Comparison of ENCODE assay signal across 21 cellular contexts in the genomic region with DNA sequence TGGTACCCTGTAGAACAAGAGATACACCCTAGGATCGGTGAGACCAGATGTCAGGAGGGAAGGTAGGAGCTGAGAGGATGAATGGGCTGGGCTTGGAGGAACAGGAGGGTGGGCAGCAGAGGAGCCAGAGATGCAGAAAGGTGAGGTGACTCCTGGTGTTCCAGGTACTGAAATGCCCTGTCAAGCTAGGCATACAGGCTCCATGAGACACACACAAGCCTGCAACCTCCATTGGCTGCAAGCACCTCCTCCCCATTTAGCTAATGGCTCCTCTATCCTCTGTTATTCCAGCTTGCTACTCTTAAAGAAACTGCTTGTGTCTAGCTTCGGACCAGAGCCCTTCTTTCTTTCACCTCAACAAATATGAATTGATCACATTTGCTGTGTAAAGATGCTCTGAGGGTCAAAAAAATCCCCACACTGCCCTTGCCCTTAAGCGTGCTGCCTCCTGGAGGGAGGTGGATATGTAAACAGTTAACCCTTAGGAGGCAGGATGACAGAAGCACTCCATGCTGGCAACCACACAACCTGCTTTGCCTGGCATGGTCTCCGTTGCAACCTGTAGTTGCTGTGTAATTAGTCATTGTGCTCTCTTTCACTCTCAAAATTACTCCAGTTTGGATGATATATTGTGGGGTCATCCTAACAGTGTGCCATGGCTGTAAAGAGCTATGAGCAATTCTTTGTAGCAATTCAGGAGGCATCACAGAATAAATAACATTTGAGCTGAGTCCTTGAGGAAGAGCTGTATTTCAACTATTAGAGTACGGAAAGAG.
DNase-seq lines count a peak whose midpoint lies in the region; ATAC-seq and TF ChIP-seq lines count a peak whose summit lies in the region.
"Had no signal": no experiment of that assay in that cellular context is flagged by ENCODE, and none has a peak within 500 bp of the region (broad histone marks: within the 10 kb centered on the region; RNA-seq: fewer than 3 reads in every experiment).

No MANE protein-coding gene starts in this region.

- H2BK20ac ChIP-seq in H9 (ENCODE audit: low read depth, low read length, poor library complexity, severe bottlenecking) = no peak overlapping the region

- no peaks in the 10 kb centered on the region for H3K79me2 ChIP-seq in GM23338 (replicated peaks; ENCODE audit: insufficient read depth)
- H3K79me2 ChIP-seq in H9 (ENCODE audit: insufficient read depth, low read length) = no peaks in the 10 kb centered on the region
- H3K79me2 ChIP-seq in neural cell (replicated peaks; ENCODE audit: insufficient read depth, low read length) = no peaks in the 10 kb centered on the region

- H3K9ac ChIP-seq in H9 (ENCODE audit: extremely low read depth, insufficient read length, low read length) = no peak overlapping the region
- H3K9ac ChIP-seq in neural cell (ENCODE audit: low read length) = no peak overlapping the region
- H3K9ac ChIP-seq: GM23248 had no signal

- H3K9me3 Mint-ChIP-seq in GM23338 = peaks cover 12% of the 10 kb centered on the region
- peaks cover 6 to 9% of the 10 kb centered on the region in 2 experiments for H3K9me3 Mint-ChIP-seq in H9
- H3K9me3 Mint-ChIP-seq in activated T-helper 17 cell treated with anti-CD3 and anti-CD28 coated beads, Interleukin-2, amount 50 U/mL, for 72 hours = no peaks in the 10 kb centered on the region

- H3K79me1 ChIP-seq in H9 (ENCODE audit: insufficient read depth, low read depth, low read length, poor library complexity, severe bottlenecking) = no peaks in the 10 kb centered on the region

- TF ChIP-seq CTCF in GM23338 (conservative IDR thresholded peaks at IDR 0.05; ENCODE audit: low read depth in 2 of 2) (peak; percentile 28 to 54), H9 (conservative IDR thresholded peaks at IDR 0.05) (0 out of 3 replicates have a peak, but pooled peaks have one; percentile 31), neural cell (IDR thresholded peaks at IDR 0.05; ENCODE audit: poor library complexity, severe bottlenecking) (peak; percentile 17)

- H3K27ac Mint-ChIP-seq in GM23338 (no peak overlapping the region), H9 (no peak overlapping the region; a peak in 1 of 7 replicates)
- H3K27ac Mint-ChIP-seq in activated T-helper 17 cell treated with anti-CD3 and anti-CD28 coated beads, Interleukin-2, amount 50 U/mL, for 72 hours = no peak overlapping the region
- H3K27ac Mint-ChIP-seq: CD4-positive, CD25-positive, alpha-beta regulatory T cell had no signal

- peak; percentile 37 for DNase-seq in GM23338 (ENCODE audit: low spot score)
- DNase-seq in H9 = no peak
- no peak for DNase-seq in cerebellar nuclear complex (lab: John Stamatoyannopoulos, UW)
- DNase-seq in activated CD8-positive, alpha-beta memory T cell treated with anti-CD3 and anti-CD28 coated beads, Interleukin-2, amount 50 U/mL, for 4 hours = no peak
- DNase-seq: Caco-2; CD4-positive, CD25-positive, alpha-beta regulatory T cell; DMS 273 treated with DMSO at 0.1 percent for 48 hours; DMS79 treated with DMSO at 0.1 percent for 48 hours; GM23248; KBM-7; NCI-H1092; NCI-H1436; NCI-H187 treated with DMSO at 0.1 percent for 48 hours; NCI-H2107; NCI-H510A; NCI-H82; Peyer's patch; SJCRH30 had no signal

- no peak overlapping the region for H4K5ac ChIP-seq in H9 (ENCODE audit: insufficient read length, low read depth, low read length)

- H3K14ac ChIP-seq in H9 (ENCODE audit: insufficient read depth, low read length) = no peak overlapping the region

- H2BK120ac ChIP-seq in H9 (ENCODE audit: low read depth, low read length, poor library complexity, severe bottlenecking) = no peak overlapping the region

- H4K20me1 ChIP-seq in GM23338 (replicated peaks; ENCODE audit: insufficient read depth) (no peaks in the 10 kb centered on the region), H9 (ENCODE audit: control insufficient read depth, insufficient read depth, insufficient read length) (no peaks in the 10 kb centered on the region), neural cell (ENCODE audit: insufficient read depth) (no peaks in the 10 kb centered on the region)

- H2BK5ac ChIP-seq in H9 (ENCODE audit: insufficient read length, low read length) = no peak overlapping the region

- no peaks in the 10 kb centered on the region for H3K36me3 ChIP-seq in GM23338 (ENCODE audit: insufficient read depth)
- no peaks in the 10 kb centered on the region for H3K36me3 ChIP-seq in neural cell (ENCODE audit: insufficient read depth, low read length)
- H3K36me3 ChIP-seq: Peyer's patch, SJCRH30 had no signal

- H3K4me3 ChIP-seq in GM23338 (no peak overlapping the region), neural cell (ENCODE audit: low read length) (no peak overlapping the region)
- H3K4me3 ChIP-seq: GM23248, Peyer's patch, SJCRH30 had no signal

- no peaks in the 10 kb centered on the region for H3F3A ChIP-seq in GM23338 (replicated peaks; ENCODE audit: low read depth)
- no peaks in the 10 kb centered on the region for H3F3A ChIP-seq in neural cell (ENCODE audit: insufficient read depth, low read length, poor library complexity, severe bottlenecking)

- H4K91ac ChIP-seq in H9 (ENCODE audit: insufficient read length, low read depth, low read length) = no peak overlapping the region

- WGBS in H9 (ENCODE audit: extremely low coverage, insufficient read length, low lambda C conversion rate) = no CpG with 5 or more reads among the region's 5 CpGs

- H2BK12ac ChIP-seq in H9 (ENCODE audit: insufficient read length, low read depth, low read length) = no peak overlapping the region

- no peak overlapping the region for H3K4me2 ChIP-seq in GM23338
- no peak overlapping the region for H3K4me2 ChIP-seq in H9 (ENCODE audit: insufficient read depth, insufficient read length, low read length)
- H3K4me2 ChIP-seq in neural cell (ENCODE audit: low read length) = no peak overlapping the region

- no peak overlapping the region for H3K23ac ChIP-seq in H9 (ENCODE audit: insufficient read length, low read depth, low read length)

- H3K4me1 ChIP-seq in GM23338 (ENCODE audit: insufficient read depth) (peaks cover 9% of the 10 kb centered on the region; the same call in 1 of the 2 replicates), H9 (ENCODE audit: insufficient read depth, low read length) (no peaks in the 10 kb centered on the region)

- no peaks in the 10 kb centered on the region for H3K23me2 ChIP-seq in H9 (ENCODE audit: insufficient read length, low read depth, low read length, poor library complexity, severe bottlenecking)

- no peak overlapping the region for H3K56ac ChIP-seq in H9 (ENCODE audit: insufficient read length, low read depth, low read length)

- H3K4me1 Mint-ChIP-seq in GM23338 = peaks cover 13% of the 10 kb centered on the region
- peaks cover 11 to 17% of the 10 kb centered on the region in 2 experiments for H3K4me1 Mint-ChIP-seq in H9
- H3K4me1 Mint-ChIP-seq in activated T-helper 17 cell treated with anti-CD3 and anti-CD28 coated beads, Interleukin-2, amount 50 U/mL, for 72 hours = no peaks in the 10 kb centered on the region
- H3K4me1 Mint-ChIP-seq: CD4-positive, CD25-positive, alpha-beta regulatory T cell had no signal

- H3K4me3 Mint-ChIP-seq in GM23338 = no peak overlapping the region
- H3K4me3 Mint-ChIP-seq in H9 = no peak overlapping the region
- no peak overlapping the region for H3K4me3 Mint-ChIP-seq in activated T-helper 17 cell treated with anti-CD3 and anti-CD28 coated beads, Interleukin-2, amount 50 U/mL, for 72 hours
- H3K4me3 Mint-ChIP-seq: CD4-positive, CD25-positive, alpha-beta regulatory T cell had no signal

- no peak overlapping the region for H4K8ac ChIP-seq in H9 (replicated peaks; ENCODE audit: insufficient read length, low read depth, low read length)

- no peak overlapping the region for H3K4ac ChIP-seq in H9 (ENCODE audit: low read depth, low read length)

- H2AFZ ChIP-seq in GM23338 = peak overlapping the region; percentile 87; the same call in 1 of the 2 replicates
- H2AFZ ChIP-seq in H9 (ENCODE audit: low read length) = no peak overlapping the region
- no peak overlapping the region for H2AFZ ChIP-seq in neural cell (ENCODE audit: low read depth, low read length)
- H2AFZ ChIP-seq: GM23248 had no signal

- ATAC-seq in GM23338 = peak; percentile 86
- peak; percentile 53 for ATAC-seq in activated T-helper 17 cell treated with anti-CD3 and anti-CD28 coated beads, Interleukin-2, amount 50 U/mL, for 72 hours (replicated peaks)
- ATAC-seq in HG02981 (IDR thresholded peaks at IDR 0.05; ENCODE audit: unreplicated experiment) = no peak

- no peak for TF ChIP-seq EP300 in neural cell (conservative IDR thresholded peaks at IDR 0.05; ENCODE audit: poor library complexity, severe bottlenecking)

- H3K27me3 Mint-ChIP-seq in GM23338 (ENCODE audit: insufficient read depth, low read depth, poor library complexity) (peaks cover 3% of the 10 kb centered on the region), H9 (ENCODE audit: low read depth) (peaks cover 12% of the 10 kb centered on the region)
- peaks cover 30% of the 10 kb centered on the region for H3K27me3 Mint-ChIP-seq in activated T-helper 17 cell treated with anti-CD3 and anti-CD28 coated beads, Interleukin-2, amount 50 U/mL, for 72 hours

- no peak overlapping the region for H2AK5ac ChIP-seq in H9 (ENCODE audit: insufficient read length, low read length)

- H3K27ac ChIP-seq in GM23338 (ENCODE audit: low read depth) (no peak overlapping the region), H9 (ENCODE audit: insufficient read length, low read depth, low read length) (no peak overlapping the region), neural cell (ENCODE audit: low read length) (no peak overlapping the region)
- H3K27ac ChIP-seq: GM23248, Peyer's patch, SJCRH30 had no signal

- no peak overlapping the region for H3K18ac ChIP-seq in H9 (ENCODE audit: insufficient read length, low read depth, low read length)

- no peak for TF ChIP-seq RAD21 in neural cell (conservative IDR thresholded peaks at IDR 0.05)

- no peaks in the 10 kb centered on the region for H3K9me3 ChIP-seq in H9 (ENCODE audit: control insufficient read depth, low read depth, low read length)
- no peaks in the 10 kb centered on the region for H3K9me3 ChIP-seq in neural cell (ENCODE audit: low read length)
- H3K9me3 ChIP-seq: Peyer's patch, SJCRH30 had no signal

- no peaks in the 10 kb centered on the region for H3K27me3 ChIP-seq in GM23338 (ENCODE audit: insufficient read depth)
- H3K27me3 ChIP-seq in H9 (ENCODE audit: insufficient read depth, low read length) = no peaks in the 10 kb centered on the region
- H3K27me3 ChIP-seq in neural cell (ENCODE audit: insufficient read depth, low read depth, low read length) = no peaks in the 10 kb centered on the region
- H3K27me3 ChIP-seq: Peyer's patch, SJCRH30 had no signal

- H3K36me3 Mint-ChIP-seq in GM23338 (ENCODE audit: low read depth) = peaks cover 12% of the 10 kb centered on the region; the same call in 2 of the 3 replicates
- H3K36me3 Mint-ChIP-seq in H9 (ENCODE audit: insufficient read depth in 1 of 3, low read depth in 3 of 3) = peaks cover 0 to 16% (median 8%) of the 10 kb centered on the region in 3 experiments; a peak in 5 of 7 replicates
- no peaks in the 10 kb centered on the region for H3K36me3 Mint-ChIP-seq in activated T-helper 17 cell treated with anti-CD3 and anti-CD28 coated beads, Interleukin-2, amount 50 U/mL, for 72 hours (ENCODE audit: low read depth)
- H3K36me3 Mint-ChIP-seq: CD4-positive, CD25-positive, alpha-beta regulatory T cell had no signal

- no peak overlapping the region for H2BK15ac ChIP-seq in H9 (ENCODE audit: low read depth, low read length)

- no peak overlapping the region for H3T11ph ChIP-seq in H9 (ENCODE audit: low read length)

- H3K9me2 ChIP-seq in GM23338 (ENCODE audit: insufficient read depth) (0 out of 2 replicates have a peak, but pooled peaks cover 2% of the 10 kb centered on the region), neural cell (ENCODE audit: insufficient read depth, low read length) (no peaks in the 10 kb centered on the region)
